ENCODE assay signal across 1 cellular context in the genomic region with DNA sequence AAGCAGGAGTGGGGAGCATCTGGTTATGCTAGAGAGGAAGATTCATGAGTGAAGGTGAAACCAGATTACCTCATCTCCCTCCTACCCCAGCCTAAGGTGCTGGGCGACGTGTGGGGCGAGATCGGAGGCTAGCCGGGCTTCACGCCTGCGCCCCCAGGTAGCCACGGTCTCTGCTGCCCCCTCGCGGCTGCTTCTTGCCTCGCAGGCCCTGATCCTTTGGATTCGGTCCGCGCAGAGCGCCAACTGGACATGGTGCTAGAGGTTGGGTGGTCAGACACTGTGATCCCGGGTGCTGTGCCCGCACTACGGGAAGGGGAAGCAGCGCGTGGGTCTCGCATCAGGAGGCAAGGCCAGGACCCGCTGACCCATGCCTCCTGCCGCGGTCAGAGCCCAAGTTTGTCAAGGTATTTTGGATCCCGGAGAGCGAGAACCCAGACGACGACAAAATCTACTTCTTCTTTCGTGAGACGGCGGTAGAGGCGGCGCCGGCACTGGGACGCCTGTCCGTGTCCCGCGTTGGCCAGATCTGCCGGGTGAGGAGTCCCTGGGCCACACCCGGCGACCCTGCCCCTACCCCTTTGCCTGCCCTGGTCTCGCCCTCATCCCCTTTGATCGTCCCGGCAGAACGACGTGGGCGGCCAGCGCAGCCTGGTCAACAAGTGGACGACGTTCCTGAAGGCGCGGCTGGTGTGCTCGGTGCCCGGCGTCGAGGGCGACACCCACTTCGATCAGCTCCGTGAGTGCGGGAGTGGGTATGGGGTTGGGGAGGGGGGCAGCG.
TF ChIP-seq lines count a peak whose summit lies in the region.

No MANE protein-coding gene starts in this region.

TF ChIP-seq in SK-N-SH, 30 proteins besides CTCF, POLR2A, EP300 and RAD21:
- TF ChIP-seq, protein P1, sequence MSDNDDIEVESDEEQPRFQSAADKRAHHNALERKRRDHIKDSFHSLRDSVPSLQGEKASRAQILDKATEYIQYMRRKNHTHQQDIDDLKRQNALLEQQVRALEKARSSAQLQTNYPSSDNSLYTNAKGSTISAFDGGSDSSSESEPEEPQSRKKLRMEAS (IDR thresholded peaks at IDR 0.05; ENCODE audit: low read depth): 0 out of 2 replicates have a peak, but pooled peaks have one; percentile 37
- TF ChIP-seq SMC3 (IDR thresholded peaks at IDR 0.05; ENCODE audit: low read depth, low read length) (peak; percentile 97), NRF1 (IDR thresholded peaks at IDR 0.05; ENCODE audit: low read depth, low read length) (peak; percentile 54; the same call in 1 of the 2 replicates), CHD2 (IDR thresholded peaks at IDR 0.05; ENCODE audit: low read length, partially characterized antibody) (peak; percentile 22)
- TF ChIP-seq, protein P2, sequence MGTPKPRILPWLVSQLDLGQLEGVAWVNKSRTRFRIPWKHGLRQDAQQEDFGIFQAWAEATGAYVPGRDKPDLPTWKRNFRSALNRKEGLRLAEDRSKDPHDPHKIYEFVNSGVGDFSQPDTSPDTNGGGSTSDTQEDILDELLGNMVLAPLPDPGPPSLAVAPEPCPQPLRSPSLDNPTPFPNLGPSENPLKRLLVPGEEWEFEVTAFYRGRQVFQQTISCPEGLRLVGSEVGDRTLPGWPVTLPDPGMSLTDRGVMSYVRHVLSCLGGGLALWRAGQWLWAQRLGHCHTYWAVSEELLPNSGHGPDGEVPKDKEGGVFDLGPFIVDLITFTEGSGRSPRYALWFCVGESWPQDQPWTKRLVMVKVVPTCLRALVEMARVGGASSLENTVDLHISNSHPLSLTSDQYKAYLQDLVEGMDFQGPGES (IDR thresholded peaks at IDR 0.05; ENCODE audit: low read depth, low read length): no peak
